13 cellular contexts compared by ENCODE assay signal in genomic region chr5:131324311-131324710, GRCh38.
A peak's percentile ranks its signal among the peaks of the same experiment; 100 is the strongest.
DNase-seq lines count a peak whose midpoint lies in the region; ATAC-seq, FAIRE-seq and TF ChIP-seq lines count a peak whose summit lies in the region.
"Had no signal": no experiment of that assay in that cellular context is flagged by ENCODE, and none has a peak within 500 bp of the region (broad histone marks: within the 10 kb centered on the region; RNA-seq: fewer than 3 reads in every experiment).

No MANE protein-coding gene starts in this region.

- TF ChIP-seq CTCF in osteoblast (IDR thresholded peaks at IDR 0.05; ENCODE audit: extremely low read depth, low read depth, low read length), result no peak
- TF ChIP-seq CTCF in Peyer's patch (IDR thresholded peaks at IDR 0.05), result no peak

- peak; percentile 8 for FAIRE-seq in frontal cortex (lab: Jason Lieb, UNC)

- H3K9me3 ChIP-seq in osteoblast (ENCODE audit: low read depth, low read length) (no peaks in the 10 kb centered on the region), Peyer's patch (no peaks in the 10 kb centered on the region)
- H3K9me3 ChIP-seq: SJSA1 had no signal

- H3K4me3 ChIP-seq in osteoblast (ENCODE audit: insufficient read depth, low read length) (no peak overlapping the region), Peyer's patch (no peak overlapping the region)
- H3K4me3 ChIP-seq: SJSA1 had no signal

- H3K4me1 Mint-ChIP-seq in activated T-helper 1 cell treated with anti-CD3 and anti-CD28 coated beads, Interleukin-12 subunit alpha, Interleukin-12 subunit beta, Interleukin-2, Interleukin-4 antibody, amounts not matched to agents 30 ng/mL and 10 ng/mL and 1 ng/mL, durations not matched to agents 14 hours and 24 hours and 36 hours (ENCODE audit: low read depth), result peaks cover 85% of the 10 kb centered on the region

- H3K27ac ChIP-seq in osteoblast (ENCODE audit: low read depth, low read length) (no peak overlapping the region), Peyer's patch (no peak overlapping the region)
- H3K27ac ChIP-seq: SJSA1 had no signal

- no peak overlapping the region for H3K4me2 ChIP-seq in osteoblast (ENCODE audit: insufficient read depth, low read length)

- H3K9me3 Mint-ChIP-seq in activated T-helper 1 cell treated with anti-CD3 and anti-CD28 coated beads, Interleukin-12 subunit alpha, Interleukin-12 subunit beta, Interleukin-2, Interleukin-4 antibody, amounts not matched to agents 30 ng/mL and 10 ng/mL and 1 ng/mL, durations not matched to agents 14 hours and 24 hours and 36 hours, result no peaks in the 10 kb centered on the region
- H3K9me3 Mint-ChIP-seq: activated naive CD4-positive, alpha-beta T cell treated with anti-CD3 and anti-CD28 coated beads, Interleukin-2, amount 50 U/mL, for 72 hours had no signal

- intact Hi-C loops in activated T-helper 1 cell treated with anti-CD3 and anti-CD28 coated beads, Interleukin-12 subunit alpha, Interleukin-12 subunit beta, Interleukin-2, Interleukin-4 antibody, amounts not matched to agents 30 ng/mL and 10 ng/mL and 1 ng/mL, durations not matched to agents 14 hours and 24 hours and 36 hours (cut with micrococcal nuclease), result no loop called here

- H4K20me1 ChIP-seq in osteoblast (ENCODE audit: insufficient read depth, low read length), result peaks cover 10% of the 10 kb centered on the region

- H3K27me3 ChIP-seq in osteoblast (ENCODE audit: insufficient read depth, low read length), result no peaks in the 10 kb centered on the region
- no peaks in the 10 kb centered on the region for H3K27me3 ChIP-seq in Peyer's patch
- H3K27me3 ChIP-seq: SJSA1 had no signal

- no peak overlapping the region for H2AFZ ChIP-seq in osteoblast (ENCODE audit: low read length)

- peak; percentile 22 for DNase-seq in GM03348 (ENCODE audit: low spot score)
- DNase-seq in activated T-helper 1 cell treated with anti-CD3 and anti-CD28 coated beads, Interleukin-12 subunit alpha, Interleukin-12 subunit beta, Interleukin-2, Interleukin-4 antibody, amounts not matched to agents 30 ng/mL and 10 ng/mL and 1 ng/mL, durations not matched to agents 14 hours and 24 hours and 36 hours (ENCODE audit: low spot score), result no peak
- no peak for DNase-seq in frontal cortex (ENCODE audit: low spot score in 2 of 2)
- peak; percentile 15 for DNase-seq in occipital lobe (lab: John Stamatoyannopoulos, UW)
- no peak for DNase-seq in osteoblast (ENCODE audit: insufficient read length, low spot score, missing footprints)
- no peak for DNase-seq in Peyer's patch
- DNase-seq: NCI-H1048; NCI-H774; stimulated activated CD4-positive, alpha-beta T cell treated with anti-CD3 and anti-CD28 coated beads, Interleukin-12 subunit alpha, Interleukin-12 subunit beta, amount 100 ng/mL, for 4 hours had no signal

- TF ChIP-seq POLR2A in Peyer's patch (IDR thresholded peaks at IDR 0.05), result no peak

- peak overlapping the region; percentile 44 for H3K27ac Mint-ChIP-seq in activated T-helper 1 cell treated with anti-CD3 and anti-CD28 coated beads, Interleukin-12 subunit alpha, Interleukin-12 subunit beta, Interleukin-2, Interleukin-4 antibody, amounts not matched to agents 30 ng/mL and 10 ng/mL and 1 ng/mL, durations not matched to agents 14 hours and 24 hours and 36 hours

- H3K4me1 ChIP-seq in osteoblast (ENCODE audit: insufficient read depth, low read length) (no peaks in the 10 kb centered on the region), Peyer's patch (peaks cover 0 to 29% (median 9%) of the 10 kb centered on the region in 4 donors)

- no peaks in the 10 kb centered on the region for H3K36me3 ChIP-seq in osteoblast (ENCODE audit: insufficient read depth, low read length)
- H3K36me3 ChIP-seq in Peyer's patch, result peaks cover 0 to 1% (median 0%) of the 10 kb centered on the region in 3 donors

- no peaks in the 10 kb centered on the region for H3K27me3 Mint-ChIP-seq in activated T-helper 1 cell treated with anti-CD3 and anti-CD28 coated beads, Interleukin-12 subunit alpha, Interleukin-12 subunit beta, Interleukin-2, Interleukin-4 antibody, amounts not matched to agents 30 ng/mL and 10 ng/mL and 1 ng/mL, durations not matched to agents 14 hours and 24 hours and 36 hours (ENCODE audit: insufficient read depth)

- peaks cover 50% of the 10 kb centered on the region for H3K79me2 ChIP-seq in osteoblast (ENCODE audit: insufficient read depth, low read length)

- H3K36me3 Mint-ChIP-seq in activated T-helper 1 cell treated with anti-CD3 and anti-CD28 coated beads, Interleukin-12 subunit alpha, Interleukin-12 subunit beta, Interleukin-2, Interleukin-4 antibody, amounts not matched to agents 30 ng/mL and 10 ng/mL and 1 ng/mL, durations not matched to agents 14 hours and 24 hours and 36 hours (ENCODE audit: low read depth), result peaks cover 38% of the 10 kb centered on the region

- H3K4me3 Mint-ChIP-seq in activated T-helper 1 cell treated with anti-CD3 and anti-CD28 coated beads, Interleukin-12 subunit alpha, Interleukin-12 subunit beta, Interleukin-2, Interleukin-4 antibody, amounts not matched to agents 30 ng/mL and 10 ng/mL and 1 ng/mL, durations not matched to agents 14 hours and 24 hours and 36 hours, result no peak overlapping the region

- no peak for ATAC-seq in GM18502 (IDR thresholded peaks at IDR 0.05; ENCODE audit: poor library complexity, unreplicated experiment)
- ATAC-seq: activated CD4-positive, CD25-positive, alpha-beta regulatory T cell treated with anti-CD3 and anti-CD28 coated beads, Interleukin-2, amount 50 U/mL, for 24 hours; activated naive CD4-positive, alpha-beta T cell treated with anti-CD3 and anti-CD28 coated beads, Interleukin-2, amount 50 U/mL, for 72 hours had no signal

Comparison
In these comparisons a context has a peak if more than half of its experiments do, and no peak if none do; other contexts are left out.
1. DNase-seq: peak in GM03348 (single experiment) and occipital lobe (single experiment); none in activated T-helper 1 cell treated with anti-CD3 and anti-CD28 coated beads, Interleukin-12 subunit alpha, Interleukin-12 subunit beta, Interleukin-2, Interleukin-4 antibody, amounts not matched to agents 30 ng/mL and 10 ng/mL and 1 ng/mL, durations not matched to agents 14 hours and 24 hours and 36 hours (single experiment), frontal cortex (0 of 2), osteoblast (single experiment) and Peyer's patch (0 of 3).